Comparison of ENCODE assay signal across 1 cellular context in the genomic region with DNA sequence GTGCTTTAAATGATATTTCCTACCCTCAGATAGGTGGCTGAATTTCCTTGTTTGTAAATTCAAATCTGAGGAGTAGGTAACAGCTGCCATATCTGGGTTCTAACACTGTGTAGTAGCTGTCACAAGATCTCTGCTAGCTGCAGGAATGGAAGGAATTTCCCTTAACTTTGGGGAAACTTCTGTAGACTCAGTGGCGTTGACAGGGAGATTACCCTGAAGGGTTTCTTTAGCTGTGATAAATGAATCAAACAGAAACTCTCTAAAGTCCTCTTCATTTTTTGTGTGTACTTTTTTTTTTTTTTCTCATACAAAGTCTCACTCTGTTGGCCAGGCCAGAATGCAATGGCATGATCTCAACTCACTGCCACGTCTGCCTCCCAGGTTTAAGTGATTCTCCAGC.
TF ChIP-seq lines count a peak whose summit lies in the region.

No MANE protein-coding gene starts in this region.

TF ChIP-seq in HepG2, 621 proteins besides CTCF, POLR2A, EP300 and RAD21 (continued from another document):
- TF ChIP-seq EEA1 (CRISPR knock-in tag; IDR thresholded peaks at IDR 0.05; ENCODE audit: borderline replicate concordance) (no peak), TCF7 (IDR thresholded peaks at IDR 0.05; ENCODE audit: low read depth) (no peak), TOPORS (CRISPR knock-in tag; IDR thresholded peaks at IDR 0.05) (no peak)
- TF ChIP-seq, protein P1, sequence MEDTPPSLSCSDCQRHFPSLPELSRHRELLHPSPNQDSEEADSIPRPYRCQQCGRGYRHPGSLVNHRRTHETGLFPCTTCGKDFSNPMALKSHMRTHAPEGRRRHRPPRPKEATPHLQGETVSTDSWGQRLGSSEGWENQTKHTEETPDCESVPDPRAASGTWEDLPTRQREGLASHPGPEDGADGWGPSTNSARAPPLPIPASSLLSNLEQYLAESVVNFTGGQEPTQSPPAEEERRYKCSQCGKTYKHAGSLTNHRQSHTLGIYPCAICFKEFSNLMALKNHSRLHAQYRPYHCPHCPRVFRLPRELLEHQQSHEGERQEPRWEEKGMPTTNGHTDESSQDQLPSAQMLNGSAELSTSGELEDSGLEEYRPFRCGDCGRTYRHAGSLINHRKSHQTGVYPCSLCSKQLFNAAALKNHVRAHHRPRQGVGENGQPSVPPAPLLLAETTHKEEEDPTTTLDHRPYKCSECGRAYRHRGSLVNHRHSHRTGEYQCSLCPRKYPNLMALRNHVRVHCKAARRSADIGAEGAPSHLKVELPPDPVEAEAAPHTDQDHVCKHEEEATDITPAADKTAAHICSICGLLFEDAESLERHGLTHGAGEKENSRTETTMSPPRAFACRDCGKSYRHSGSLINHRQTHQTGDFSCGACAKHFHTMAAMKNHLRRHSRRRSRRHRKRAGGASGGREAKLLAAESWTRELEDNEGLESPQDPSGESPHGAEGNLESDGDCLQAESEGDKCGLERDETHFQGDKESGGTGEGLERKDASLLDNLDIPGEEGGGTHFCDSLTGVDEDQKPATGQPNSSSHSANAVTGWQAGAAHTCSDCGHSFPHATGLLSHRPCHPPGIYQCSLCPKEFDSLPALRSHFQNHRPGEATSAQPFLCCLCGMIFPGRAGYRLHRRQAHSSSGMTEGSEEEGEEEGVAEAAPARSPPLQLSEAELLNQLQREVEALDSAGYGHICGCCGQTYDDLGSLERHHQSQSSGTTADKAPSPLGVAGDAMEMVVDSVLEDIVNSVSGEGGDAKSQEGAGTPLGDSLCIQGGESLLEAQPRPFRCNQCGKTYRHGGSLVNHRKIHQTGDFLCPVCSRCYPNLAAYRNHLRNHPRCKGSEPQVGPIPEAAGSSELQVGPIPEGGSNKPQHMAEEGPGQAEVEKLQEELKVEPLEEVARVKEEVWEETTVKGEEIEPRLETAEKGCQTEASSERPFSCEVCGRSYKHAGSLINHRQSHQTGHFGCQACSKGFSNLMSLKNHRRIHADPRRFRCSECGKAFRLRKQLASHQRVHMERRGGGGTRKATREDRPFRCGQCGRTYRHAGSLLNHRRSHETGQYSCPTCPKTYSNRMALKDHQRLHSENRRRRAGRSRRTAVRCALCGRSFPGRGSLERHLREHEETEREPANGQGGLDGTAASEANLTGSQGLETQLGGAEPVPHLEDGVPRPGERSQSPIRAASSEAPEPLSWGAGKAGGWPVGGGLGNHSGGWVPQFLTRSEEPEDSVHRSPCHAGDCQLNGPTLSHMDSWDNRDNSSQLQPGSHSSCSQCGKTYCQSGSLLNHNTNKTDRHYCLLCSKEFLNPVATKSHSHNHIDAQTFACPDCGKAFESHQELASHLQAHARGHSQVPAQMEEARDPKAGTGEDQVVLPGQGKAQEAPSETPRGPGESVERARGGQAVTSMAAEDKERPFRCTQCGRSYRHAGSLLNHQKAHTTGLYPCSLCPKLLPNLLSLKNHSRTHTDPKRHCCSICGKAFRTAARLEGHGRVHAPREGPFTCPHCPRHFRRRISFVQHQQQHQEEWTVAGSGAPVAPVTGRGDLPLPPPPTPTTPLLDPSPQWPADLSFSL (CRISPR knock-in tag; IDR thresholded peaks at IDR 0.05), result no peak
